In the genomic region with DNA sequence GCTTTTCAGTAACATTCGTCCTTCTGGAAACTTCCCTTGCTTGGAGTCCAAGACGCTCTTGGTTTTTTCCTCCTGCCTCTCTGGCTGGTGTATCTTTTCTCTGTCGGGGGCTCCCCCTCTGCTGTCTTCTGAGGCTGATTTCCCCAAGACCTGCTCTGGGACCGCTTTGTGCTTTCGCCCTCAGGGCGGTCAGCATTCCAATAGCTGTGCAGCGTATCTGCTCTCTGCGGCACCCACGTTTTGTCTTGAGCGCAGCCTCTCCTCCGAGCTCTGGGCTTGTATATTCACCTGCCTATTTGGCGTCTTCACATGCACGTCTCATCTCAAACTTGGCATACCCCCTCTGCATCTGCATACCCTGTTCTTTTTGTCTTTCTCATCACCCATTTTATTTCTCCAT, we compare ENCODE assay signal across 20 cellular contexts. TPM values are rescaled to one million over a fixed set of nuclear protein-coding genes. Genes with fewer than 3 reads are reported as not detected.
DNase-seq lines count a peak whose midpoint lies in the region; ATAC-seq and TF ChIP-seq lines count a peak whose summit lies in the region.
"Had no signal": no experiment of that assay in that cellular context is flagged by ENCODE, and none has a peak within 500 bp of the region (broad histone marks: within the 10 kb centered on the region; RNA-seq: fewer than 3 reads in every experiment).

No MANE protein-coding gene starts in this region.

- no peak for TF ChIP-seq POLR2A in spleen (IDR thresholded peaks at IDR 0.05)

- H3K79me2 ChIP-seq in OCI-LY1 (ENCODE audit: insufficient read depth, low read length), result peaks cover 30% of the 10 kb centered on the region

- CTCF ChIA-PET in activated naive CD4-positive, alpha-beta T cell treated with anti-CD3 and anti-CD28 coated beads for 36 hours (lab: Charles Lee), result no interaction called here

- peaks cover 37% of the 10 kb centered on the region for H3K36me3 Mint-ChIP-seq in activated naive CD4-positive, alpha-beta T cell treated with anti-CD3 and anti-CD28 coated beads for 36 hours (ENCODE audit: low read depth)
- peaks cover 31% of the 10 kb centered on the region for H3K36me3 Mint-ChIP-seq in endodermal cell (ENCODE audit: low read depth)

- ATAC-seq in GM19328 (IDR thresholded peaks at IDR 0.05; ENCODE audit: unreplicated experiment), result no peak
- ATAC-seq: gastrocnemius medialis, HCT116 had no signal

- H3K4me2 ChIP-seq in OCI-LY1 (ENCODE audit: low read length), result peak overlapping the region; percentile 91; the same call in 1 of the 2 replicates

- DNase-seq in activated naive CD4-positive, alpha-beta T cell treated with anti-CD3 and anti-CD28 coated beads for 36 hours, result no peak
- DNase-seq in activated naive CD4-positive, alpha-beta T cell treated with anti-CD3 and anti-CD28 coated beads, Interleukin-2, amount 50 U/mL, for 16 hours, result no peak
- DNase-seq in endodermal cell (no peak), spleen (peak; percentile 68), middle frontal gyrus (ENCODE audit: extremely low spot score, low spot score) (no peak), kidney tubule cell (ENCODE audit: low spot score) (no peak)
- DNase-seq: activated CD4-positive, CD25-positive, alpha-beta regulatory T cell; activated T-cell treated with anti-CD3 and anti-CD28 coated beads for 4 hours; gastrocnemius medialis; GF-D8; Kasumi-1; left ventricle myocardium inferior; NCI-H1417; stomach had no signal

- intact Hi-C loops in activated naive CD4-positive, alpha-beta T cell treated with anti-CD3 and anti-CD28 coated beads for 36 hours (cut with micrococcal nuclease), result loop anchor here (5.0 kb wide), 1 partner anchor 243 kb away; no protein-coding TSS in a partner anchor
- intact Hi-C loops in spleen (cut with DNase I; ENCODE audit: low total_unique reads), result no loop called here

- no peak overlapping the region for H3K27ac ChIP-seq in OCI-LY1 (ENCODE audit: low read depth, low read length, poor library complexity, severe bottlenecking)
- H3K27ac ChIP-seq in endodermal cell (ENCODE audit: low read depth, low read length), result no peak overlapping the region
- no peak overlapping the region for H3K27ac ChIP-seq in spleen
- H3K27ac ChIP-seq: gastrocnemius medialis, left ventricle myocardium inferior, RWPE1, stomach, vagina had no signal

- H3K9ac ChIP-seq in OCI-LY1 (ENCODE audit: low read length) (no peak overlapping the region), endodermal cell (ENCODE audit: extremely low read depth, low read length, poor library complexity, severe bottlenecking) (no peak overlapping the region)

- H3K4me3 ChIP-seq in OCI-LY1 (ENCODE audit: low read depth, low read length, poor library complexity, severe bottlenecking), result no peak overlapping the region
- H3K4me3 ChIP-seq in endodermal cell (ENCODE audit: low read length), result peak overlapping the region; percentile 97
- H3K4me3 ChIP-seq in spleen, result no peak overlapping the region
- H3K4me3 ChIP-seq: gastrocnemius medialis, left ventricle myocardium inferior, stomach, vagina had no signal

- peaks cover 47% of the 10 kb centered on the region for H3K36me3 ChIP-seq in OCI-LY1 (ENCODE audit: insufficient read depth, low read length)
- peaks cover 42% of the 10 kb centered on the region for H3K36me3 ChIP-seq in endodermal cell (ENCODE audit: control insufficient read depth, insufficient read depth, low read length)
- H3K36me3 ChIP-seq in spleen, result peaks cover 0 to 36% (median 0%) of the 10 kb centered on the region in 6 donors
- H3K36me3 ChIP-seq: gastrocnemius medialis, left ventricle myocardium inferior, stomach, vagina had no signal

- H3K4me3 Mint-ChIP-seq in activated naive CD4-positive, alpha-beta T cell treated with anti-CD3 and anti-CD28 coated beads for 36 hours, result peak overlapping the region; percentile 60
- H3K4me3 Mint-ChIP-seq in endodermal cell, result no peak overlapping the region

- H3K9me3 ChIP-seq in OCI-LY1 (ENCODE audit: low read length) (no peaks in the 10 kb centered on the region), endodermal cell (ENCODE audit: control insufficient read depth, low read length) (no peaks in the 10 kb centered on the region), spleen (no peaks in the 10 kb centered on the region)
- H3K9me3 ChIP-seq: gastrocnemius medialis, left ventricle myocardium inferior, stomach, vagina had no signal

- H3K9me2 ChIP-seq in OCI-LY1 (ENCODE audit: low read depth, low read length), result no peaks in the 10 kb centered on the region

- H3K27me3 Mint-ChIP-seq in activated naive CD4-positive, alpha-beta T cell treated with anti-CD3 and anti-CD28 coated beads for 36 hours (ENCODE audit: low read depth), result peaks cover 7% of the 10 kb centered on the region
- H3K27me3 Mint-ChIP-seq in endodermal cell (ENCODE audit: insufficient read depth), result no peaks in the 10 kb centered on the region

- no peaks in the 10 kb centered on the region for H4K20me1 ChIP-seq in OCI-LY1 (ENCODE audit: insufficient read depth, low read length)

- 95% methylated on average over 12 to 13 of the region's 13 CpGs for WGBS in endodermal cell (ENCODE audit: insufficient coverage in 1 of 2, insufficient read length in 1 of 2), 2 experiments
- 95 to 98% (median 97%) methylated on average over 13 of the region's 13 CpGs for WGBS in spleen, 5 donors

- H3K4me1 ChIP-seq in OCI-LY1 (ENCODE audit: insufficient read depth, low read length, severe bottlenecking), result peaks cover 30% of the 10 kb centered on the region
- H3K4me1 ChIP-seq in endodermal cell (ENCODE audit: control insufficient read depth, insufficient read depth, low read length), result no peaks in the 10 kb centered on the region
- H3K4me1 ChIP-seq in spleen, result peaks cover 10 to 38% (median 28%) of the 10 kb centered on the region in 6 donors

- no peak overlapping the region for H3K27ac Mint-ChIP-seq in activated naive CD4-positive, alpha-beta T cell treated with anti-CD3 and anti-CD28 coated beads for 36 hours
- H3K27ac Mint-ChIP-seq in endodermal cell, result no peak overlapping the region

- peaks cover 23% of the 10 kb centered on the region for H3K4me1 Mint-ChIP-seq in activated naive CD4-positive, alpha-beta T cell treated with anti-CD3 and anti-CD28 coated beads for 36 hours (ENCODE audit: low read depth)
- H3K4me1 Mint-ChIP-seq in endodermal cell, result peaks cover 14% of the 10 kb centered on the region

- H3K27me3 ChIP-seq in OCI-LY1 (ENCODE audit: insufficient read depth, low read length) (no peaks in the 10 kb centered on the region), endodermal cell (ENCODE audit: control insufficient read depth, insufficient read depth, low read length, poor library complexity, severe bottlenecking) (no peaks in the 10 kb centered on the region), spleen (replicated peaks in 1 of 7) (peaks cover 0 to 5% (median 0%) of the 10 kb centered on the region in 7 donors)
- H3K27me3 ChIP-seq: gastrocnemius medialis, stomach, vagina had no signal

- H3K9me3 Mint-ChIP-seq in activated naive CD4-positive, alpha-beta T cell treated with anti-CD3 and anti-CD28 coated beads for 36 hours, result no peaks in the 10 kb centered on the region
- H3K9me3 Mint-ChIP-seq in endodermal cell, result no peaks in the 10 kb centered on the region

- no peak overlapping the region for H2AFZ ChIP-seq in OCI-LY1 (ENCODE audit: low read length)

- H3F3A ChIP-seq in OCI-LY1 (ENCODE audit: insufficient read depth, low read length), result no peaks in the 10 kb centered on the region

- TF ChIP-seq CTCF in OCI-LY1 (IDR thresholded peaks at IDR 0.05; ENCODE audit: low read length) (no peak), endodermal cell (conservative IDR thresholded peaks at IDR 0.05) (no peak), spleen (IDR thresholded peaks at IDR 0.05 in 8 of 11, conservative IDR thresholded peaks at IDR 0.05 in 3 of 11) (no peak)

RNA-seq across cellular contexts. Expression of gene GTSE1, which starts 2.4 kb away (rescaled TPM):
- 10 to 100 TPM; 39.7 to 39.8 TPM for total RNA-seq in activated naive CD4-positive, alpha-beta T cell treated with anti-CD3 and anti-CD28 coated beads for 36 hours
- total RNA-seq in endodermal cell (10 to 100 TPM; 39.5 to 59.5 TPM), spleen (1 to 10 TPM; 1.3 to 5.2 (median 3.2) TPM)
- polyA plus RNA-seq in endodermal cell (2013, experiment 1 of 2), result 51.6 TPM
- polyA plus RNA-seq in endodermal cell (2013, experiment 2 of 2), result 53.9 TPM
- polyA plus RNA-seq in spleen, result 1 to 10 TPM; 1.3 to 4.9 (median 2.8) TPM

RNA-seq across cellular contexts. Expression of gene TTC38, which starts 31.3 kb away (rescaled TPM):
- total RNA-seq in activated naive CD4-positive, alpha-beta T cell treated with anti-CD3 and anti-CD28 coated beads for 36 hours, result 1 to 10 TPM; 6.1 to 7.2 TPM
- total RNA-seq in endodermal cell (10 to 100 TPM; 35.9 to 47.1 TPM), spleen (10 to 100 TPM; 32.5 to 51.9 (median 34.7) TPM)
- polyA plus RNA-seq in endodermal cell (2013, experiment 1 of 2), result 24.3 TPM
- 18.7 TPM for polyA plus RNA-seq in endodermal cell (2013, experiment 2 of 2)
- polyA plus RNA-seq in spleen, result 10 to 100 TPM; 13.8 to 21.4 (median 15.2) TPM

RNA-seq across cellular contexts. Expression of gene PKDREJ, which starts 36.0 kb away (rescaled TPM):
- not detected for total RNA-seq in activated naive CD4-positive, alpha-beta T cell treated with anti-CD3 and anti-CD28 coated beads for 36 hours
- under 1 TPM in 1 of 2 donors, not detected in 1; 0.04 TPM for total RNA-seq in endodermal cell
- polyA plus RNA-seq in endodermal cell (2013, experiment 1 of 2), result not detected
- not detected for polyA plus RNA-seq in endodermal cell (2013, experiment 2 of 2)
- total RNA-seq in spleen, result under 1 TPM in 1 of 7 donors, not detected in 6; 0.06 TPM
- polyA plus RNA-seq in spleen, result under 1 TPM in 2 of 3 donors, not detected in 1; 0.02 TPM
- total RNA-seq: endothelial cell of umbilical vein, gastrocnemius medialis, vagina had no signal
- polyA plus RNA-seq: endothelial cell of umbilical vein had no signal

RNA-seq across cellular contexts. Expression of gene TRMU, which starts 36.4 kb away (rescaled TPM):
- 10 to 100 TPM; 57.4 TPM for total RNA-seq in activated naive CD4-positive, alpha-beta T cell treated with anti-CD3 and anti-CD28 coated beads for 36 hours
- total RNA-seq in endodermal cell (10 to 100 TPM; 79.7 to 84.5 TPM), spleen (10 to 100 TPM; 43.1 to 59.6 (median 49.8) TPM)
- polyA plus RNA-seq in endodermal cell (2013, experiment 1 of 2), result 53.2 TPM
- polyA plus RNA-seq in endodermal cell (2013, experiment 2 of 2), result 44.8 TPM
- 10 to 100 TPM; 23.7 to 32.4 (median 25.0) TPM for polyA plus RNA-seq in spleen

RNA-seq across cellular contexts. Expression of gene CDPF1, which starts 49.0 kb away (rescaled TPM):
- 1 to 10 TPM; 6.9 to 8.0 TPM for total RNA-seq in activated naive CD4-positive, alpha-beta T cell treated with anti-CD3 and anti-CD28 coated beads for 36 hours
- total RNA-seq in endodermal cell (10 to 100 TPM; 11.3 to 15.1 TPM), spleen (10 to 100 TPM in 2 of 7 donors, 1 to 10 TPM in 5; 7.7 to 12.7 (median 8.8) TPM)
- 12.9 TPM for polyA plus RNA-seq in endodermal cell (2013, experiment 1 of 2)
- polyA plus RNA-seq in endodermal cell (2013, experiment 2 of 2), result 10.2 TPM
- 10 to 100 TPM; 16.3 to 19.6 (median 18.4) TPM for polyA plus RNA-seq in spleen

Comparison
In these comparisons a context has a peak if more than half of its experiments do, and no peak if none do; other contexts are left out.
1. RNA of gene GTSE1, which starts 2.4 kb away (total RNA-seq): 39.5 to 59.5 TPM in endodermal cell and 39.7 to 39.8 TPM in activated naive CD4-positive, alpha-beta T cell treated with anti-CD3 and anti-CD28 coated beads for 36 hours; 1.3 to 5.2 TPM in spleen; every median in the first group is over 4 times any median in the second.
2. RNA of gene TTC38, which starts 31.3 kb away (total RNA-seq): 35.9 to 47.1 TPM in endodermal cell and 32.5 to 51.9 TPM in spleen; 6.1 to 7.2 TPM in activated naive CD4-positive, alpha-beta T cell treated with anti-CD3 and anti-CD28 coated beads for 36 hours; every median in the first group is over 4 times any median in the second.